In genomic region chr3:41581700-41582099, GRCh38 we compare ENCODE assay signal across 9 cellular contexts.
A peak's percentile ranks its signal among the peaks of the same experiment; 100 is the strongest.
DNase-seq lines count a peak whose midpoint lies in the region; ATAC-seq and TF ChIP-seq lines count a peak whose summit lies in the region.
"Had no signal": no experiment of that assay in that cellular context is flagged by ENCODE, and none has a peak within 500 bp of the region (broad histone marks: within the 10 kb centered on the region; RNA-seq: fewer than 3 reads in every experiment).

No MANE protein-coding gene starts in this region.

- no peaks in the 10 kb centered on the region for H3K36me3 ChIP-seq in Peyer's patch

- H3K4me1 ChIP-seq in Peyer's patch, result peaks cover 0 to 5% (median 0%) of the 10 kb centered on the region in 4 donors

- no peak for TF ChIP-seq POLR2A in Peyer's patch (IDR thresholded peaks at IDR 0.05)

- TF ChIP-seq CTCF in Peyer's patch (IDR thresholded peaks at IDR 0.05), result no peak

- H3K4me3 ChIP-seq in Peyer's patch, result no peak overlapping the region

- no peak overlapping the region for H3K27ac ChIP-seq in Peyer's patch

- H3K27me3 ChIP-seq in Peyer's patch, result no peaks in the 10 kb centered on the region

- intact Hi-C loops in posterior cingulate gyrus (cut with DNase I), result no loop called here

- ATAC-seq in GM18511 (IDR thresholded peaks at IDR 0.05; ENCODE audit: unreplicated experiment) (peak; percentile 100), GM21423 (IDR thresholded peaks at IDR 0.05; ENCODE audit: unreplicated experiment) (peak; percentile 97), HG03097 (IDR thresholded peaks at IDR 0.05; ENCODE audit: low FRiP score, unreplicated experiment) (peak; percentile 79)
- ATAC-seq: CD8-positive, alpha-beta T cell had no signal

- no peaks in the 10 kb centered on the region for H3K9me3 ChIP-seq in Peyer's patch

- DNase-seq in Peyer's patch (peak in 2 of 3 donors; percentile 46 to 48), dedifferentiated amniotic fluid mesenchymal stem cell (ENCODE audit: extremely low spot score) (no peak), NCI-H2171 treated with DMSO at 0.1 percent for 48 hours (lab: John Stamatoyannopoulos, UW) (no peak), cerebellar nuclear complex (lab: John Stamatoyannopoulos, UW) (no peak), posterior cingulate gyrus (no peak)
- DNase-seq: CD8-positive, alpha-beta T cell had no signal

Comparison
In these comparisons a context has a peak if more than half of its experiments do, and no peak if none do; other contexts are left out.
1. DNase-seq: peak in Peyer's patch (2 of 3); none in dedifferentiated amniotic fluid mesenchymal stem cell (single experiment), NCI-H2171 treated with DMSO at 0.1 percent for 48 hours (single experiment), cerebellar nuclear complex (0 of 2) and posterior cingulate gyrus (0 of 10).
2. Peak in every context shown above with its lines, with median percentiles within 50 percentile points of each other: ATAC-seq.